Comparison of ENCODE assay signal across 18 cellular contexts in the genomic region with DNA sequence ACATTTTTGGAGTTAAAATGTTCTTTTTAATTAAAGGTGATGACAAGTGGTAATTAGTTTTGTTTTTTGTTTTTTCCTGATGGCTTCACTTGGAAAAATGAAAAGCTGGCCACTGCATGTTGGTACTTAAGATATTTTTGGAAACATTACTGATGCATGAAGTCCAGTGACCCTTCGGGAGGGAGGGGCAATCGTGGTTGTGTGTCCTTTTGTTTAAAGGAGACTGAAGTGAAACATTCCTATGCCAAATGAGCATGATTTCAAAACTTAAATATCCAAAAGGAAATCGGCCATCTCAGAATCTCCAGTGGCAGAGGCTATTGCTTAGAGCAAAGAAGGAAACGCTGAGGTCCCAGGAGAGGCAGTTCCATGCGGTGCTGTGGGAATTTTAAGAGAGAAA. TPM values are rescaled to one million over a fixed set of nuclear protein-coding genes. Genes with fewer than 3 reads are reported as not detected.
DNase-seq lines count a peak whose midpoint lies in the region; ATAC-seq and TF ChIP-seq lines count a peak whose summit lies in the region.
"Had no signal": no experiment of that assay in that cellular context is flagged by ENCODE, and none has a peak within 500 bp of the region (broad histone marks: within the 10 kb centered on the region; RNA-seq: fewer than 3 reads in every experiment).

No MANE protein-coding gene starts in this region.

- DNase-seq in heart left ventricle (peak in 3 of 5 donors; percentile 25 to 51 (median 40)), left cardiac atrium (no peak), foreskin keratinocyte (no peak), renal cortical epithelial cell (ENCODE audit: low read depth) (peak; percentile 62), germinal center (ENCODE audit: low spot score) (no peak)
- DNase-seq in activated T-cell treated with anti-CD3 and anti-CD28 coated beads, Interleukin-2, amount 50 U/mL, for 24 hours: no peak
- DNase-seq: activated CD4-positive, alpha-beta T cell treated with anti-CD3 and anti-CD28 coated beads, Interleukin-2, amount 50 U/mL, for 48 hours; activated T-cell treated with anti-CD3 and anti-CD28 coated beads, Interleukin-2, amount 50 U/mL, for 72 hours; CD8-positive, alpha-beta memory T cell; left colon; NCI-H2029 treated with DMSO at 0.1 percent for 48 hours; NCI-H69; PC-9 had no signal

- H3K9me3 ChIP-seq in heart left ventricle: no peaks in the 10 kb centered on the region

- WGBS in heart left ventricle, 4 donors: 16 to 35% (median 25%) methylated on average over 5 of the region's 5 CpGs

- H3K27me3 ChIP-seq in heart left ventricle (no peaks in the 10 kb centered on the region), foreskin keratinocyte (no peaks in the 10 kb centered on the region)
- H3K27me3 ChIP-seq: hepatocyte had no signal

- no peaks in the 10 kb centered on the region for H3K36me3 ChIP-seq in heart left ventricle

- H3K4me1 ChIP-seq in heart left ventricle (peaks cover 22 to 86% (median 64%) of the 10 kb centered on the region in 12 donors), foreskin keratinocyte (peaks cover 31% of the 10 kb centered on the region)

- no peak overlapping the region for H3K4me3 ChIP-seq in heart left ventricle
- H3K4me3 ChIP-seq: GM12878, hepatocyte, PC-9 had no signal

- no peak for ATAC-seq in heart left ventricle
- no peak for ATAC-seq in left cardiac atrium
- ATAC-seq in foreskin keratinocyte: no peak
- no peak for ATAC-seq in HG03280 (IDR thresholded peaks at IDR 0.05; ENCODE audit: unreplicated experiment)
- ATAC-seq in HG03460 (IDR thresholded peaks at IDR 0.05; ENCODE audit: unreplicated experiment): no peak
- ATAC-seq: activated T-cell treated with anti-CD3 and anti-CD28 coated beads, Interleukin-2, amount 50 U/mL, for 72 hours; HepG2; left colon had no signal

- H3K4me1 Mint-ChIP-seq in activated T-cell treated with anti-CD3 and anti-CD28 coated beads, Interleukin-2, amount 50 U/mL, for 24 hours (ENCODE audit: low read depth): no peaks in the 10 kb centered on the region
- H3K4me1 Mint-ChIP-seq: CD8-positive, alpha-beta memory T cell had no signal

- no peaks in the 10 kb centered on the region for H3K27me3 Mint-ChIP-seq in activated T-cell treated with anti-CD3 and anti-CD28 coated beads, Interleukin-2, amount 50 U/mL, for 24 hours

- TF ChIP-seq POLR2A in heart left ventricle (IDR thresholded peaks at IDR 0.05): no peak

- TF ChIP-seq CTCF in heart left ventricle (IDR thresholded peaks at IDR 0.05): no peak
- no peak for TF ChIP-seq CTCF in foreskin keratinocyte (conservative IDR thresholded peaks at IDR 0.05)

- H3K36me3 Mint-ChIP-seq in activated T-cell treated with anti-CD3 and anti-CD28 coated beads, Interleukin-2, amount 50 U/mL, for 24 hours (ENCODE audit: low read depth): no peaks in the 10 kb centered on the region

- no peak overlapping the region for H3K27ac Mint-ChIP-seq in activated T-cell treated with anti-CD3 and anti-CD28 coated beads, Interleukin-2, amount 50 U/mL, for 24 hours
- H3K27ac Mint-ChIP-seq: activated T-cell treated with anti-CD3 and anti-CD28 coated beads, Interleukin-2, amount 50 U/mL, for 72 hours had no signal

- no peak overlapping the region for H3K4me3 Mint-ChIP-seq in activated T-cell treated with anti-CD3 and anti-CD28 coated beads, Interleukin-2, amount 50 U/mL, for 24 hours
- H3K4me3 Mint-ChIP-seq: activated T-cell treated with anti-CD3 and anti-CD28 coated beads, Interleukin-2, amount 50 U/mL, for 72 hours; CD8-positive, alpha-beta memory T cell had no signal

- no peaks in the 10 kb centered on the region for H3K9me3 Mint-ChIP-seq in activated T-cell treated with anti-CD3 and anti-CD28 coated beads, Interleukin-2, amount 50 U/mL, for 24 hours
- H3K9me3 Mint-ChIP-seq: activated T-cell treated with anti-CD3 and anti-CD28 coated beads, Interleukin-2, amount 50 U/mL, for 72 hours; CD8-positive, alpha-beta memory T cell had no signal

- H3K27ac ChIP-seq in heart left ventricle: peak overlapping the region; percentile 3 to 95 (median 80)
- peak overlapping the region; percentile 37 for H3K27ac ChIP-seq in foreskin keratinocyte
- H3K27ac ChIP-seq: hepatocyte, PC-9 had no signal

- intact Hi-C loops in heart left ventricle (cut with DNase I) (loop anchor here in 2 of 10 donors (5.0 to 10.0 kb wide), 2 partner anchors 40 to 97 kb away; a partner anchor contains a TSS), left cardiac atrium (cut with DNase I) (no loop called here)

RNA-seq across cellular contexts. Expression of a gene that starts 20.1 kb away (rescaled TPM):
- total RNA-seq in heart left ventricle (10 to 100 TPM; 19.1 to 69.1 (median 36.1) TPM), left cardiac atrium (10 to 100 TPM; 25.4 to 43.3 TPM), foreskin keratinocyte (78.2 and 131 TPM in 2 replicates), renal cortical epithelial cell (42.4 and 68.2 TPM in 2 replicates)
- polyA plus RNA-seq in heart left ventricle (1 to 10 TPM; 4.0 to 8.4 TPM), foreskin keratinocyte (26.5 and 35.0 TPM in 2 replicates)

Comparison
In these comparisons a context has a peak if more than half of its experiments do, and no peak if none do; other contexts are left out.
1. DNase-seq: peak in heart left ventricle (3 of 5) and renal cortical epithelial cell (single experiment); none in left cardiac atrium (single experiment), foreskin keratinocyte (0 of 2), activated T-cell treated with anti-CD3 and anti-CD28 coated beads, Interleukin-2, amount 50 U/mL, for 24 hours (single experiment) and germinal center (single experiment).